Comparison of ENCODE assay signal across 9 cellular contexts in the genomic region with DNA sequence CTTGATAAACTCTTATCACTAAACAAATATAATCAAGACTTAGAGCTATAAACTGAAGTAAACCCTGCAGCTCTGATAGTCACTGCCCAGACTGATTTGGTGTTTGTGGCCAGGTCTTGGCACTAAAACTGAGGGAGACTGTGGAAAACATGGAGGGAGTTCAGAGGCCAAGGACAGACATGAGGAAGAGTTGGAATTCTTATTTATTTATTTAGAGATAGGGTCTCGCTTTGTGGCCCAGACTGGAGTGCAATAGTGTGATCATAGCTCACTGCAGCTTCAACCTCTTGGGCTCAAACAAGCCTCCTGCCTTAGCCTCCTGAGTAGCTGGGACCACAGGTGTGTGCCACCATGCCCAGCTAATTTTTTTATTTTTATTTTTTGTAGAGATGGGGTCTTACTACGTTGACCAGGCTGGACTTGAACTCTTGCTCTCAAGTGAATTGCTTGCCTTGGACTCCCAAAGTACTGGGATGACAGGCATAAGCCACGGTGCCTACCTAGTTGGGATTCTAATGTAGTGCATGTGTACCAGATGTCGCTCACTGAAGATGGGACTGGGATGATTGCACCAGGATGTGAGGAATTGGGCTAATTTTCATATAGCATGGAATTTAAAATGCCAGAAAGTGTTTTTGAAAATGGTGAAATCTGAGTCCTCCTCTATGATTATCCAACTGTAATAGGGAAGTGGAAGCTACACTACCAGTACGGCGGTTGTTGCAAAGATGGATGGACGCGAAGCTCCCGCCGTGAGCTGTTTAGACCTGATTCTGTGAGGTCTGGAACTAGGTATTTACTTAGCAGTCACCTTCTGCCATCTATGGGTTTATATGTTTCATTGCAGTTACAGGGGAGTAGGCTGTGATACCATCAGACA. TPM values are rescaled to one million over a fixed set of nuclear protein-coding genes. Genes with fewer than 3 reads are reported as not detected.
DNase-seq lines count a peak whose midpoint lies in the region; ATAC-seq and TF ChIP-seq lines count a peak whose summit lies in the region.
"Had no signal": no experiment of that assay in that cellular context is flagged by ENCODE, and none has a peak within 500 bp of the region (broad histone marks: within the 10 kb centered on the region; RNA-seq: fewer than 3 reads in every experiment).

No MANE protein-coding gene starts in this region.

- TF ChIP-seq POLR2A in body of pancreas (IDR thresholded peaks at IDR 0.05) (no peak), spleen (IDR thresholded peaks at IDR 0.05) (no peak)

- no peaks in the 10 kb centered on the region for H3K27me3 ChIP-seq in body of pancreas
- no peaks in the 10 kb centered on the region for H3K27me3 ChIP-seq in iPS DF 6.9 (ENCODE audit: control insufficient read depth, insufficient read depth, low read length)
- peaks cover 0 to 50% (median 0%) of the 10 kb centered on the region in 7 donors for H3K27me3 ChIP-seq in spleen (replicated peaks in 1 of 7)

- H3K4me1 ChIP-seq in body of pancreas (no peaks in the 10 kb centered on the region), iPS DF 6.9 (ENCODE audit: control insufficient read depth, insufficient read depth, low read length) (no peaks in the 10 kb centered on the region), spleen (peaks cover 18 to 46% (median 36%) of the 10 kb centered on the region in 6 donors)

- H3K9me3 ChIP-seq in body of pancreas (no peaks in the 10 kb centered on the region), iPS DF 6.9 (ENCODE audit: control insufficient read depth, insufficient read depth, low read length) (no peaks in the 10 kb centered on the region), spleen (no peaks in the 10 kb centered on the region)

- TF ChIP-seq CTCF in GM13976 (IDR thresholded peaks at IDR 0.05; ENCODE audit: borderline replicate concordance, control extremely low read depth, extremely low read depth, insufficient read depth, missing control alignments) (peak; percentile 67), body of pancreas (IDR thresholded peaks at IDR 0.05) (peak; percentile 18 to 91 (median 81)), spleen (IDR thresholded peaks at IDR 0.05 in 8 of 11, conservative IDR thresholded peaks at IDR 0.05 in 3 of 11) (peak; percentile 67 to 92 (median 81))

- H3K4me3 ChIP-seq in body of pancreas: no peak overlapping the region
- H3K4me3 ChIP-seq in iPS DF 6.9 (ENCODE audit: low read length): no peak overlapping the region
- peak overlapping the region in 1 of 8 donors; percentile 27 for H3K4me3 ChIP-seq in spleen
- H3K4me3 ChIP-seq: skin epidermis had no signal

- H3K27ac ChIP-seq in body of pancreas (peak overlapping the region in 1 of 4 donors; percentile 30), iPS DF 6.9 (ENCODE audit: low read length) (no peak overlapping the region), spleen (peak overlapping the region in 6 of 8 donors; percentile 9 to 40 (median 34))

- WGBS in body of pancreas, 2 donors: 22 to 31% methylated on average over 10 of the region's 10 CpGs
- no CpG with 5 or more reads among the region's 10 CpGs for WGBS in iPS DF 6.9 (ENCODE audit: insufficient coverage, insufficient read length)
- WGBS in spleen, 5 donors: 30 to 37% (median 35%) methylated on average over 10 of the region's 10 CpGs

- in situ Hi-C loops in GM13976 (cut with MboI; ENCODE audit: low sequenced_read_pairs, unreplicated experiment): loop anchor here (5.0 to 25.0 kb wide), 2 partner anchors 333 to 578 kb away; a partner anchor contains a TSS

- intact Hi-C loops in body of pancreas (cut with DNase I): loop anchor here (10.0 kb wide), 1 partner anchor 330 kb away; no protein-coding TSS in a partner anchor
- intact Hi-C loops in spleen (cut with DNase I; ENCODE audit: low total_unique reads): loop anchor here (5.0 to 10.0 kb wide), 2 partner anchors 130 to 328 kb away; no protein-coding TSS in a partner anchor

- peak; percentile 79 for DNase-seq in A172 (ENCODE audit: low spot score)
- peak; percentile 69 for DNase-seq in GM13976 (ENCODE audit: low spot score)
- peak; percentile 90 for DNase-seq in NCI-H1694 treated with DMSO at 0.1 percent for 48 hours (lab: John Stamatoyannopoulos, UW)
- DNase-seq in T follicular helper cell (ENCODE audit: low read depth): peak; percentile 19
- DNase-seq in body of pancreas: peak; percentile 37 to 59 (median 46)
- peak; percentile 31 for DNase-seq in iPS DF 6.9 (ENCODE audit: low read depth, low spot score)
- DNase-seq in spleen: peak; percentile 76

- H3K36me3 ChIP-seq in body of pancreas (replicated peaks in 1 of 2; ENCODE audit: insufficient read depth in 1 of 2, low read depth in 2 of 2) (no peaks in the 10 kb centered on the region), iPS DF 6.9 (ENCODE audit: control insufficient read depth, insufficient read depth, low read length) (no peaks in the 10 kb centered on the region), spleen (no peaks in the 10 kb centered on the region)

- ATAC-seq in HG02884 (IDR thresholded peaks at IDR 0.05; ENCODE audit: unreplicated experiment) (peak; percentile 81), body of pancreas (peak; percentile 80)

RNA-seq across cellular contexts. Expression of a gene that starts 52.7 kb away (rescaled TPM):
- not detected in 2 replicates for total RNA-seq in A172 (2014; rRNA removed; shearing (Covaris generic))
- not detected for total RNA-seq in body of pancreas
- total RNA-seq in spleen: 1 to 10 TPM; 2.1 to 9.9 (median 3.0) TPM
- 1 to 10 TPM; 1.4 to 3.8 (median 1.9) TPM for polyA plus RNA-seq in spleen

Comparison
In these comparisons a context has a peak if more than half of its experiments do, and no peak if none do; other contexts are left out.
1. DNase-seq: peak in every context shown above with its lines; median percentile 90 in NCI-H1694 treated with DMSO at 0.1 percent for 48 hours; 79 in A172; 76 in spleen; 69 in GM13976; 46 in body of pancreas; 31 in iPS DF 6.9; 19 in T follicular helper cell.